18 cellular contexts compared by ENCODE assay signal in the genomic region with DNA sequence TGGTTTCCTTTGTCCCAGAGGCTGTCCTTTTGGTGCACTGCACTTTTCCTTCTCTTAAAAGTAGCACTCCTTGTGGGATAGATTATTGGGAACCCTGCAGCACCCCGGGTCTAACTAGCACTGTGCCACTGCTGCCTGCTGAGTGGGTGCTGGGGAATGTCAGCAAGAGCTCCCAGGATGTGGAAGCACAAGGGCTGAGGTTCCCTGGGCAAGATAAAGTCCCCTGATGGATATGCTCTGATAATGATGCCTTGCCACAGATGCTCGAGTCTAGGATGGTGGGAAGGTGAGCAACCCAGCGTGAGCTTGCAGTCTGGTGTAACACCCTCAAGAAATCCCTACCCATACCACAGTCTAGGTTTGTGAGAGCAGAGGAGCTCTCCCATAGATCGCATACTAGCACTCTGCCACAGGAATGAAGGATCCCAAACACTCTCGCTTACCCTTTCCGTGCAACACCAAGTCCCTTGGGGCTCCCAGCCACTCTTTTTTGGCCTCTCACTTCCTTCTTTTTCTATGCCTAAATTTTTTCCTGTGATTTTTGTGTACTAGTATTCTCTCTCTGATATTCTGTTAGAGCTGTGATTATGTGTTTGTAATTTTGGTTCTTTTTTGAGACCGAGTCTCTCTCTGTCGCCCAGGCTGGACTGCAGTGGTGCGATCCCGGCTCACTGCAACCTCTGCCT. TPM values are rescaled to one million over a fixed set of nuclear protein-coding genes. Genes with fewer than 3 reads are reported as not detected.
DNase-seq lines count a peak whose midpoint lies in the region; ATAC-seq and TF ChIP-seq lines count a peak whose summit lies in the region.
"Had no signal": no experiment of that assay in that cellular context is flagged by ENCODE, and none has a peak within 500 bp of the region (broad histone marks: within the 10 kb centered on the region; RNA-seq: fewer than 3 reads in every experiment).

No MANE protein-coding gene starts in this region.

- POLR2A ChIA-PET in OCI-LY7 (lab: Charles Lee) = interaction anchor here (0.6 kb wide), 1 partner anchor 17 kb away, joined by 3 read pairs; no protein-coding TSS in a partner anchor

- no peak overlapping the region for H3K4me3 ChIP-seq in left lung
- no peak overlapping the region for H3K4me3 ChIP-seq in OCI-LY7 (ENCODE audit: low read depth, low read length, poor library complexity, severe bottlenecking)
- no peak overlapping the region for H3K4me3 ChIP-seq in dorsolateral prefrontal cortex
- H3K4me3 ChIP-seq: coronary artery, HAP-1 had no signal

- DNase-seq in stimulated activated naive CD8-positive, alpha-beta T cell treated with anti-CD3 and anti-CD28 coated beads, Interleukin-15, amount 100 ng/mL, for 72 hours = no peak
- DNase-seq in activated T-helper 2 cell treated with anti-CD3 and anti-CD28 coated beads, Interferon-gamma antibody, Interleukin-2, Interleukin-4, amounts not matched to agents 10 μg/mL and 5 μg/mL and 100 μg/mL, durations not matched to agents 14 hours and 24 hours and 36 hours (ENCODE audit: low spot score) = no peak
- DNase-seq in left lung = peak in 1 of 2 donors; percentile 6
- DNase-seq in OCI-LY7 (ENCODE audit: low spot score) = no peak
- no peak for DNase-seq in T-helper 2 cell
- DNase-seq in retina = no peak
- no peak for DNase-seq in dorsolateral prefrontal cortex
- DNase-seq: activated CD4-positive, CD25-positive, alpha-beta regulatory T cell treated with anti-CD3 and anti-CD28 coated beads, Interleukin-2, amount 50 U/mL, for 72 hours; NCI-H1092 treated with DMSO at 0.1 percent for 48 hours; NCI-H345; right cardiac atrium; stimulated activated CD4-positive, alpha-beta T cell treated with anti-CD3 and anti-CD28 coated beads, Interleukin-4, amount 100 ng/mL, for 24 hours; stimulated activated naive CD8-positive, alpha-beta T cell treated with anti-CD3 and anti-CD28 coated beads, Interleukin-15, Interleukin-2, amounts not matched to agents 100 U/mL and 50 U/mL, for 24 hours; SW 1271 had no signal

- no TSS peak for BruUV-seq in OCI-LY7 (replicated peaks; lab: Mats Ljungman, UMichigan)

- no peak for ATAC-seq in stimulated activated naive CD8-positive, alpha-beta T cell treated with anti-CD3 and anti-CD28 coated beads, Interleukin-15, amount 100 ng/mL, for 72 hours
- peak; percentile 32 for ATAC-seq in left lung

- H4K20me1 ChIP-seq in OCI-LY7 (ENCODE audit: insufficient read depth, low read length) = peaks cover 12% of the 10 kb centered on the region; the same call in 1 of the 2 replicates

- no peak overlapping the region for H2AFZ ChIP-seq in OCI-LY7 (ENCODE audit: low read length)

- H3K9me2 ChIP-seq in OCI-LY7 (ENCODE audit: insufficient read depth, low read length) = no peaks in the 10 kb centered on the region

- H3K36me3 Mint-ChIP-seq in stimulated activated naive CD8-positive, alpha-beta T cell treated with anti-CD3 and anti-CD28 coated beads, Interleukin-15, Interleukin-2, amounts not matched to agents 100 ng/mL and 50 ng/mL, for 24 hours (ENCODE audit: low read depth) = peaks cover 67% of the 10 kb centered on the region
- H3K36me3 Mint-ChIP-seq in activated T-helper 2 cell treated with anti-CD3 and anti-CD28 coated beads, Interferon-gamma antibody, Interleukin-2, Interleukin-4, amounts not matched to agents 10 μg/mL and 5 μg/mL and 100 μg/mL, durations not matched to agents 14 hours and 24 hours and 36 hours (ENCODE audit: low read depth) = peaks cover 79% of the 10 kb centered on the region

- H3K4me2 ChIP-seq in OCI-LY7 (ENCODE audit: low read length) = no peak overlapping the region

- H3K4me1 ChIP-seq in left lung = peaks cover 0 to 44% of the 10 kb centered on the region in 2 donors
- no peaks in the 10 kb centered on the region for H3K4me1 ChIP-seq in OCI-LY7 (ENCODE audit: insufficient read depth, low read length, poor library complexity, severe bottlenecking)

- CTCF ChIA-PET in OCI-LY7 (lab: Charles Lee; ENCODE audit: unreplicated experiment) = no interaction called here

- H3K27ac ChIP-seq in left lung (no peak overlapping the region), OCI-LY7 (ENCODE audit: low read depth, low read length, poor library complexity, severe bottlenecking) (no peak overlapping the region), dorsolateral prefrontal cortex (no peak overlapping the region)
- H3K27ac ChIP-seq: coronary artery had no signal

- H3K4me3 Mint-ChIP-seq in stimulated activated naive CD8-positive, alpha-beta T cell treated with anti-CD3 and anti-CD28 coated beads, Interleukin-15, Interleukin-2, amounts not matched to agents 100 ng/mL and 50 ng/mL, for 24 hours = peak overlapping the region; percentile 24
- H3K4me3 Mint-ChIP-seq in stimulated activated naive CD8-positive, alpha-beta T cell treated with anti-CD3 and anti-CD28 coated beads, Interleukin-15, amount 100 ng/mL, for 72 hours = no peak overlapping the region
- no peak overlapping the region for H3K4me3 Mint-ChIP-seq in activated T-helper 2 cell treated with anti-CD3 and anti-CD28 coated beads, Interferon-gamma antibody, Interleukin-2, Interleukin-4, amounts not matched to agents 10 μg/mL and 5 μg/mL and 100 μg/mL, durations not matched to agents 14 hours and 24 hours and 36 hours (ENCODE audit: low read depth)

- H3K9me3 ChIP-seq in left lung = no peaks in the 10 kb centered on the region
- peaks cover 31% of the 10 kb centered on the region for H3K9me3 ChIP-seq in OCI-LY7 (ENCODE audit: low read length)
- H3K9me3 ChIP-seq: BE2C had no signal

- TF ChIP-seq CTCF in left lung (IDR thresholded peaks at IDR 0.05) (no peak), OCI-LY7 (conservative IDR thresholded peaks at IDR 0.05; ENCODE audit: low read length) (no peak), dorsolateral prefrontal cortex (IDR thresholded peaks at IDR 0.05 in 54 of 56, conservative IDR thresholded peaks at IDR 0.05 in 2 of 56; ENCODE audit: low read depth in 1 of 56, partially characterized antibody in 56 of 56) (no peak)

- peak overlapping the region; percentile 62 for H3K27ac Mint-ChIP-seq in stimulated activated naive CD8-positive, alpha-beta T cell treated with anti-CD3 and anti-CD28 coated beads, Interleukin-15, Interleukin-2, amounts not matched to agents 100 ng/mL and 50 ng/mL, for 24 hours
- peak overlapping the region in 1 of 2 donors; percentile 66 for H3K27ac Mint-ChIP-seq in stimulated activated naive CD8-positive, alpha-beta T cell treated with anti-CD3 and anti-CD28 coated beads, Interleukin-15, amount 100 ng/mL, for 72 hours
- peak overlapping the region; percentile 59 for H3K27ac Mint-ChIP-seq in activated T-helper 2 cell treated with anti-CD3 and anti-CD28 coated beads, Interferon-gamma antibody, Interleukin-2, Interleukin-4, amounts not matched to agents 10 μg/mL and 5 μg/mL and 100 μg/mL, durations not matched to agents 14 hours and 24 hours and 36 hours

- peaks cover 59% of the 10 kb centered on the region for H3K79me2 ChIP-seq in OCI-LY7 (ENCODE audit: insufficient read depth, low read depth, low read length)

- H3K27me3 Mint-ChIP-seq in stimulated activated naive CD8-positive, alpha-beta T cell treated with anti-CD3 and anti-CD28 coated beads, Interleukin-15, Interleukin-2, amounts not matched to agents 100 ng/mL and 50 ng/mL, for 24 hours = no peaks in the 10 kb centered on the region
- H3K27me3 Mint-ChIP-seq in stimulated activated naive CD8-positive, alpha-beta T cell treated with anti-CD3 and anti-CD28 coated beads, Interleukin-15, amount 100 ng/mL, for 72 hours = no peaks in the 10 kb centered on the region
- no peaks in the 10 kb centered on the region for H3K27me3 Mint-ChIP-seq in activated T-helper 2 cell treated with anti-CD3 and anti-CD28 coated beads, Interferon-gamma antibody, Interleukin-2, Interleukin-4, amounts not matched to agents 10 μg/mL and 5 μg/mL and 100 μg/mL, durations not matched to agents 14 hours and 24 hours and 36 hours (ENCODE audit: low read depth)

- H3K4me1 Mint-ChIP-seq in stimulated activated naive CD8-positive, alpha-beta T cell treated with anti-CD3 and anti-CD28 coated beads, Interleukin-15, Interleukin-2, amounts not matched to agents 100 ng/mL and 50 ng/mL, for 24 hours (ENCODE audit: low read depth) = peaks cover 91% of the 10 kb centered on the region
- H3K4me1 Mint-ChIP-seq in stimulated activated naive CD8-positive, alpha-beta T cell treated with anti-CD3 and anti-CD28 coated beads, Interleukin-15, amount 100 ng/mL, for 72 hours = peaks cover 89% of the 10 kb centered on the region
- H3K4me1 Mint-ChIP-seq in activated T-helper 2 cell treated with anti-CD3 and anti-CD28 coated beads, Interferon-gamma antibody, Interleukin-2, Interleukin-4, amounts not matched to agents 10 μg/mL and 5 μg/mL and 100 μg/mL, durations not matched to agents 14 hours and 24 hours and 36 hours (ENCODE audit: low read depth) = peaks cover 70% of the 10 kb centered on the region

- intact Hi-C loops in activated T-helper 2 cell treated with anti-CD3 and anti-CD28 coated beads, Interferon-gamma antibody, Interleukin-2, Interleukin-4, amounts not matched to agents 10 μg/mL and 5 μg/mL and 100 μg/mL, durations not matched to agents 14 hours and 24 hours and 36 hours (cut with micrococcal nuclease) = loop anchor here (1.0 kb wide), 1 partner anchor 32 kb away; no protein-coding TSS in a partner anchor
- intact Hi-C loops in left lung (cut with DNase I) (no loop called here), OCI-LY7 (cut with micrococcal nuclease; ENCODE audit: unreplicated experiment) (no loop called here), dorsolateral prefrontal cortex (cut with DNase I) (no loop called here)

- H3K36me3 ChIP-seq in left lung = peaks cover 0 to 31% of the 10 kb centered on the region in 2 donors
- peaks cover 46% of the 10 kb centered on the region for H3K36me3 ChIP-seq in OCI-LY7 (ENCODE audit: insufficient read depth, low read length)

- H3K27me3 ChIP-seq in left lung (no peaks in the 10 kb centered on the region), dorsolateral prefrontal cortex (no peaks in the 10 kb centered on the region)
- H3K27me3 ChIP-seq: BE2C had no signal

- peaks cover 13% of the 10 kb centered on the region for H3K9me3 Mint-ChIP-seq in stimulated activated naive CD8-positive, alpha-beta T cell treated with anti-CD3 and anti-CD28 coated beads, Interleukin-15, Interleukin-2, amounts not matched to agents 100 ng/mL and 50 ng/mL, for 24 hours
- H3K9me3 Mint-ChIP-seq in stimulated activated naive CD8-positive, alpha-beta T cell treated with anti-CD3 and anti-CD28 coated beads, Interleukin-15, amount 100 ng/mL, for 72 hours = no peaks in the 10 kb centered on the region
- peaks cover 32% of the 10 kb centered on the region for H3K9me3 Mint-ChIP-seq in activated T-helper 2 cell treated with anti-CD3 and anti-CD28 coated beads, Interferon-gamma antibody, Interleukin-2, Interleukin-4, amounts not matched to agents 10 μg/mL and 5 μg/mL and 100 μg/mL, durations not matched to agents 14 hours and 24 hours and 36 hours

RNA-seq across cellular contexts. Expression of a gene that starts 32.7 kb away (rescaled TPM):
- total RNA-seq in activated T-helper 2 cell treated with anti-CD3 and anti-CD28 coated beads, Interferon-gamma antibody, Interleukin-2, Interleukin-4, amounts not matched to agents 10 μg/mL and 5 μg/mL and 100 μg/mL, durations not matched to agents 14 hours and 24 hours and 36 hours = 82.4 and 91.1 TPM in 2 replicates
- total RNA-seq in left lung (100 to 1,000 TPM in 1 of 2 donors, 10 to 100 TPM in 1; 50.2 to 107 TPM), OCI-LY7 (2022) (52.8 and 62.8 TPM in 2 replicates), dorsolateral prefrontal cortex (10 to 100 TPM; 40.7 to 79.8 (median 56.9) TPM)
- total RNA-seq in OCI-LY7 (2014; rRNA removed; shearing (Covaris generic)) = 43.3 and 65.7 TPM in 2 replicates
